ENCODE assay signal across 25 cellular contexts in the genomic region with DNA sequence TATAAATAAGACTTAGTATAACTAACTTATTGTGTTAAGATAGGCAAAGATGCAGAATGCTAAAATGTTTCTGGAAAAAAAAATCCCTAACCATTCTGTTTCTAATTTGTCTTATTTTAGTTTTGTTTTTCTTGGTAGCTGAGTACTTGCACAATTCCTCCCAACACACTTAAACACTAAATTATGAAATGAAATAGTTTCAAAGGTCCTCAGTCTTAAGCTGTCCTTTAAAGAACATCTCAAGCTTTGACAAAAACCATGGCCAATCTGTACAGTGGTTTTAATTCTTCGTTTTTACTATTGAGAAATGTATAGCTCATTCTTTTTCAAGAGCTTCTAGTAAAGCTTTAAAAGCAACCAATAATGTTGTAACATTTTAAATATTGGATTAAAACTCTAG.
"Had no signal": no experiment of that assay in that cellular context is flagged by ENCODE, and none has a peak within 500 bp of the region (broad histone marks: within the 10 kb centered on the region; RNA-seq: fewer than 3 reads in every experiment).

No MANE protein-coding gene starts in this region.

- H3K27me3 ChIP-seq: left lung, ovary, sigmoid colon, spleen, testis, thyroid gland, transverse colon, upper lobe of right lung had no signal

- H3K4me1 ChIP-seq: left lung, lower lobe of right lung, sigmoid colon, spleen, testis, thyroid gland, upper lobe of right lung had no signal

- FAIRE-seq: islet of Langerhans, kidney, urothelium cell line had no signal

- DNase-seq: hypothalamus; immature natural killer cell; kidney; left colon; left lung; lower lobe of right lung; mesenchymal stem cell; naive thymus-derived CD8-positive, alpha-beta T cell; nucleus accumbens; ovary; right cardiac atrium; sigmoid colon; small intestine; spleen; stimulated activated CD4-positive, alpha-beta T cell treated with anti-CD3 and anti-CD28 coated beads, Interleukin-4, amount 100 ng/mL, for 4 hours; stimulated activated CD8-positive, alpha-beta memory T cell treated with anti-CD3 and anti-CD28 coated beads, Interleukin-4, amount 100 ng/mL, for 48 hours; stimulated activated naive CD4-positive, alpha-beta T cell treated with Interleukin-2 at 50 U/mL for 16 hours; stimulated activated naive CD8-positive, alpha-beta T cell treated with anti-CD3 and anti-CD28 coated beads, Interleukin-15, amount 100 ng/mL, for 72 hours; testis; thyroid gland; transverse colon; upper lobe of right lung had no signal

- H3K9me3 ChIP-seq: left lung, lower lobe of right lung, ovary, sigmoid colon, spleen, testis, thyroid gland, transverse colon, upper lobe of right lung had no signal

- ATAC-seq: left colon; left lung; lower lobe of right lung; naive thymus-derived CD8-positive, alpha-beta T cell; right cardiac atrium; stimulated activated memory B cell treated with anti-CD40 and anti-IgM and Interleukin-4, amounts not matched to agents 10 μg/mL and 1 μg/mL and 100 μg/mL, for 72 hours; stimulated activated naive CD8-positive, alpha-beta T cell treated with anti-CD3 and anti-CD28 coated beads, Interleukin-15, amount 100 ng/mL, for 72 hours; upper lobe of right lung had no signal

- H3K36me3 ChIP-seq: left lung, lower lobe of right lung, ovary, sigmoid colon, spleen, thyroid gland, transverse colon, upper lobe of right lung had no signal

- H3K4me3 ChIP-seq: left lung, lower lobe of right lung, ovary, sigmoid colon, spleen, testis, thyroid gland, transverse colon, upper lobe of right lung had no signal

- H3K27ac ChIP-seq: left lung, lower lobe of right lung, ovary, sigmoid colon, spleen, testis, thyroid gland, transverse colon, upper lobe of right lung had no signal
